Comparison of ENCODE assay signal across 11 cellular contexts in genomic region chr6:35298625-35299140, GRCh38. TPM values are rescaled to one million over a fixed set of nuclear protein-coding genes. Genes with fewer than 3 reads are reported as not detected.
DNase-seq lines count a peak whose midpoint lies in the region; TF ChIP-seq lines count a peak whose summit lies in the region.
"Had no signal": no experiment of that assay in that cellular context is flagged by ENCODE, and none has a peak within 500 bp of the region (broad histone marks: within the 10 kb centered on the region; RNA-seq: fewer than 3 reads in every experiment).

No MANE protein-coding gene starts in this region.

- H3K36me3 Mint-ChIP-seq in CD4-positive, alpha-beta memory T cell = peaks cover 27 to 63% of the 10 kb centered on the region in 2 donors
- H3K36me3 Mint-ChIP-seq in activated naive CD8-positive, alpha-beta T cell treated with anti-CD3 and anti-CD28 coated beads for 36 hours = peaks cover 38% of the 10 kb centered on the region

- no peak for TF ChIP-seq CTCF in MM.1S (IDR thresholded peaks at IDR 0.05; ENCODE audit: low read length)

- CTCF ChIA-PET in CD4-positive, alpha-beta memory T cell (lab: Charles Lee; ENCODE audit: partially characterized antibody) = interaction anchor here (0.7 to 13.8 kb wide), 13 partner anchors 12 to 171 kb away, joined by 3 to 429 read pairs (median 20); partner anchors contain the start of genes FANCE, PPARD and RPL10A

- POLR2A ChIA-PET in CD4-positive, alpha-beta memory T cell (lab: Charles Lee; ENCODE audit: partially characterized antibody) = interaction anchor here (0.9 to 18.2 kb wide), 7 partner anchors 22 to 168 kb away, joined by 3 to 805 read pairs (median 29); partner anchors contain the start of genes FANCE, PPARD and RPL10A

- intact Hi-C loops in CD4-positive, alpha-beta memory T cell (cut with micrococcal nuclease) = loop anchor here (1.0 kb wide), 1 partner anchor 15 kb away; no protein-coding TSS in a partner anchor

- peak overlapping the region; percentile 80 to 96 (median 94) for H3K4me3 Mint-ChIP-seq in CD4-positive, alpha-beta memory T cell
- peak overlapping the region; percentile 91 for H3K4me3 Mint-ChIP-seq in activated naive CD8-positive, alpha-beta T cell treated with anti-CD3 and anti-CD28 coated beads for 36 hours

- no peaks in the 10 kb centered on the region for H3K9me3 Mint-ChIP-seq in CD4-positive, alpha-beta memory T cell
- no peaks in the 10 kb centered on the region for H3K9me3 Mint-ChIP-seq in activated naive CD8-positive, alpha-beta T cell treated with anti-CD3 and anti-CD28 coated beads for 36 hours
- H3K9me3 Mint-ChIP-seq: brain had no signal

- peak overlapping the region; percentile 88 for H3K27ac ChIP-seq in CD4-positive, alpha-beta memory T cell (ENCODE audit: low read depth, low read length)
- H3K27ac ChIP-seq in MM.1S (ENCODE audit: low read length) (peak overlapping the region; percentile 58; the same call in 1 of the 2 replicates), mucosa of rectum (ENCODE audit: low read depth in 2 of 2, low read length in 2 of 2) (peak overlapping the region; percentile 79 to 86)

- peak overlapping the region; percentile 90 to 95 for H3K4me3 ChIP-seq in CD4-positive, alpha-beta memory T cell (ENCODE audit: low read length in 2 of 2)
- H3K4me3 ChIP-seq in MM.1S (ENCODE audit: low read length) (peak overlapping the region; percentile 80), mucosa of rectum (ENCODE audit: low read length in 2 of 2) (peak overlapping the region; percentile 84 to 85)

- H3K4me2 ChIP-seq in MM.1S (ENCODE audit: low read depth, low read length) = peak overlapping the region; percentile 61

- H2AFZ ChIP-seq in MM.1S (ENCODE audit: low read length) = no peak overlapping the region

- peak overlapping the region; percentile 89 to 99 (median 98) for H3K27ac Mint-ChIP-seq in CD4-positive, alpha-beta memory T cell
- H3K27ac Mint-ChIP-seq in activated naive CD8-positive, alpha-beta T cell treated with anti-CD3 and anti-CD28 coated beads for 36 hours = peak overlapping the region; percentile 96

- peak overlapping the region; percentile 86 for H3K9ac ChIP-seq in MM.1S (ENCODE audit: low read length)
- peak overlapping the region; percentile 87 to 88 for H3K9ac ChIP-seq in mucosa of rectum (ENCODE audit: low read depth in 1 of 2, low read length in 2 of 2)

- peaks cover 26% of the 10 kb centered on the region for H3F3A ChIP-seq in MM.1S (ENCODE audit: insufficient read depth, low read length)

- peaks cover 57% of the 10 kb centered on the region for H3K4me1 ChIP-seq in CD4-positive, alpha-beta memory T cell (ENCODE audit: insufficient read depth, low read length)
- H3K4me1 ChIP-seq in MM.1S (ENCODE audit: low read length) = peaks cover 50% of the 10 kb centered on the region
- H3K4me1 ChIP-seq in mucosa of rectum (ENCODE audit: control insufficient read depth in 2 of 2, insufficient read depth in 2 of 2, low read length in 2 of 2) = peaks cover 29 to 32% of the 10 kb centered on the region in 2 donors

- no peaks in the 10 kb centered on the region for H3K27me3 Mint-ChIP-seq in CD4-positive, alpha-beta memory T cell
- H3K27me3 Mint-ChIP-seq in activated naive CD8-positive, alpha-beta T cell treated with anti-CD3 and anti-CD28 coated beads for 36 hours = no peaks in the 10 kb centered on the region

- peaks cover 13% of the 10 kb centered on the region for H3K36me3 ChIP-seq in CD4-positive, alpha-beta memory T cell (ENCODE audit: insufficient read depth, low read length)
- H3K36me3 ChIP-seq in MM.1S (replicated peaks; ENCODE audit: insufficient read depth, low read length) (no peaks in the 10 kb centered on the region), mucosa of rectum (ENCODE audit: control insufficient read depth in 2 of 2, insufficient read depth in 2 of 2, low read length in 2 of 2) (peaks cover 15 to 19% of the 10 kb centered on the region in 2 donors)

- peaks cover 46% of the 10 kb centered on the region for H3K79me2 ChIP-seq in MM.1S (ENCODE audit: low read length)

- no peaks in the 10 kb centered on the region for H4K20me1 ChIP-seq in MM.1S (ENCODE audit: insufficient read depth, low read length)

- peak in 1 of 5 donors; percentile 9 for DNase-seq in CD4-positive, alpha-beta memory T cell
- DNase-seq in MM.1S = peak; percentile 30
- no peak for DNase-seq in activated naive CD8-positive, alpha-beta T cell treated with anti-CD3 and anti-CD28 coated beads for 36 hours
- DNase-seq in mucosa of gallbladder (ENCODE audit: low spot score) = no peak
- no peak for DNase-seq in dermis blood vessel endothelial cell
- DNase-seq in NCI-H1417 treated with DMSO at 0.1 percent for 48 hours (lab: John Stamatoyannopoulos, UW) = no peak
- DNase-seq in effector CD4-positive, alpha-beta T cell = no peak
- DNase-seq: hypothalamus, NCI-H2081 treated with DMSO at 0.1 percent for 48 hours had no signal

- no peaks in the 10 kb centered on the region for H3K9me3 ChIP-seq in CD4-positive, alpha-beta memory T cell (ENCODE audit: control insufficient read depth in 1 of 2, low read length in 2 of 2)
- H3K9me3 ChIP-seq in MM.1S (replicated peaks; ENCODE audit: insufficient read depth, low read length) (no peaks in the 10 kb centered on the region), mucosa of rectum (ENCODE audit: control insufficient read depth in 2 of 2, low read length in 2 of 2) (no peaks in the 10 kb centered on the region)

- H3K4me1 Mint-ChIP-seq in CD4-positive, alpha-beta memory T cell = peaks cover 28 to 65% (median 51%) of the 10 kb centered on the region in 4 donors
- peaks cover 56% of the 10 kb centered on the region for H3K4me1 Mint-ChIP-seq in activated naive CD8-positive, alpha-beta T cell treated with anti-CD3 and anti-CD28 coated beads for 36 hours

- no peaks in the 10 kb centered on the region for H3K27me3 ChIP-seq in CD4-positive, alpha-beta memory T cell (ENCODE audit: insufficient read depth, low read length)
- H3K27me3 ChIP-seq in MM.1S (replicated peaks; ENCODE audit: insufficient read depth, low read length) = no peaks in the 10 kb centered on the region
- H3K27me3 ChIP-seq in mucosa of rectum (ENCODE audit: control insufficient read depth in 2 of 2, insufficient read depth in 2 of 2, low read length in 2 of 2) = no peaks in the 10 kb centered on the region

- no peaks in the 10 kb centered on the region for H3K9me2 ChIP-seq in MM.1S (replicated peaks; ENCODE audit: insufficient read depth, low read length)

RNA-seq across cellular contexts. Expression of gene DEF6, which starts 1.1 kb away (rescaled TPM):
- total RNA-seq in CD4-positive, alpha-beta memory T cell = 100 to 1,000 TPM; 231 to 236 TPM
- 100 to 1,000 TPM in 1 of 2 donors, 10 to 100 TPM in 1; 77.3 to 171 TPM for polyA plus RNA-seq in CD4-positive, alpha-beta memory T cell
- 10 to 100 TPM; 74.3 to 75.7 TPM for total RNA-seq in activated naive CD8-positive, alpha-beta T cell treated with anti-CD3 and anti-CD28 coated beads for 36 hours
- total RNA-seq in mucosa of gallbladder (19.5 TPM), dermis blood vessel endothelial cell (0.88 and 1.0 TPM in 2 replicates)

RNA-seq across cellular contexts. Expression of gene ZNF76, which starts 39.1 kb away (rescaled TPM):
- total RNA-seq in CD4-positive, alpha-beta memory T cell = 100 to 1,000 TPM in 1 of 2 experiments, 10 to 100 TPM in 1; 97.5 to 106 TPM
- polyA plus RNA-seq in CD4-positive, alpha-beta memory T cell = 10 to 100 TPM; 26.3 to 31.5 TPM
- total RNA-seq in activated naive CD8-positive, alpha-beta T cell treated with anti-CD3 and anti-CD28 coated beads for 36 hours = 10 to 100 TPM; 25.7 to 26.1 TPM
- total RNA-seq in mucosa of gallbladder (38.3 TPM), dermis blood vessel endothelial cell (27.7 and 32.0 TPM in 2 replicates)

RNA-seq across cellular contexts. Expression of gene PPARD, which starts 43.7 kb away (rescaled TPM):
- 10 to 100 TPM; 37.2 to 38.7 TPM for total RNA-seq in CD4-positive, alpha-beta memory T cell
- 10 to 100 TPM in 1 of 2 donors, 1 to 10 TPM in 1; 2.6 to 10.7 TPM for polyA plus RNA-seq in CD4-positive, alpha-beta memory T cell
- total RNA-seq in activated naive CD8-positive, alpha-beta T cell treated with anti-CD3 and anti-CD28 coated beads for 36 hours = 10 to 100 TPM; 17.0 to 17.8 TPM
- 27.9 TPM for total RNA-seq in mucosa of gallbladder
- 9.7 and 18.1 TPM in 2 replicates for total RNA-seq in dermis blood vessel endothelial cell

Comparison
In these comparisons a context has a peak if more than half of its experiments do, and no peak if none do; other contexts are left out.
1. RNA of gene DEF6, which starts 1.1 kb away (total RNA-seq): 231 to 236 TPM in CD4-positive, alpha-beta memory T cell, 74.3 to 75.7 TPM in activated naive CD8-positive, alpha-beta T cell treated with anti-CD3 and anti-CD28 coated beads for 36 hours and 19.5 TPM in mucosa of gallbladder (single experiment); 0.88 to 1.0 TPM in dermis blood vessel endothelial cell; every median in the first group is over 10 times any median in the second.
2. Peak in every context shown above with its lines, with median percentiles within 50 percentile points of each other: H3K27ac ChIP-seq and H3K4me3 ChIP-seq.